In genomic region chr7:45563804-45564461, GRCh38 we compare ENCODE assay signal across 27 cellular contexts. TPM values are rescaled to one million over a fixed set of nuclear protein-coding genes. Genes with fewer than 3 reads are reported as not detected.
DNase-seq lines count a peak whose midpoint lies in the region; ATAC-seq and TF ChIP-seq lines count a peak whose summit lies in the region.
"Had no signal": no experiment of that assay in that cellular context is flagged by ENCODE, and none has a peak within 500 bp of the region (broad histone marks: within the 10 kb centered on the region; RNA-seq: fewer than 3 reads in every experiment).

No MANE protein-coding gene starts in this region.

- CTCF ChIA-PET in activated CD8-positive, alpha-beta T cell treated with anti-CD3 and anti-CD28 coated beads, Interleukin-2, amount 10 ng/mL, durations not matched to agents 7 days and 5 days (lab: Charles Lee), result interaction anchor here (1.4 kb wide), 1 partner anchor 25 kb away, joined by 3 read pairs; no protein-coding TSS in a partner anchor

- peak; percentile 76 for ATAC-seq in left ventricle myocardium superior
- peak; percentile 50 for ATAC-seq in sciatic nerve
- ATAC-seq in activated CD8-positive, alpha-beta T cell treated with anti-CD3 and anti-CD28 coated beads, Interleukin-2, amount 10 ng/mL, durations not matched to agents 7 days and 5 days, result no peak
- no peak for ATAC-seq in HG03045 (IDR thresholded peaks at IDR 0.05; ENCODE audit: unreplicated experiment)
- ATAC-seq: esophagus mucosa; naive thymus-derived CD4-positive, alpha-beta T cell; pancreas; stimulated activated memory B cell treated with anti-CD40 and anti-IgM and Interleukin-4, amounts not matched to agents 10 μg/mL and 1 μg/mL and 100 μg/mL, for 72 hours had no signal

- no peak for TF ChIP-seq CTCF in GM13976 (IDR thresholded peaks at IDR 0.05; ENCODE audit: borderline replicate concordance, control extremely low read depth, extremely low read depth, insufficient read depth, missing control alignments)

- H3K27ac ChIP-seq in cingulate gyrus (ENCODE audit: low read depth, low read length), result peak overlapping the region; percentile 10
- H3K27ac ChIP-seq: pancreas, suprapubic skin had no signal

- POLR2A ChIA-PET in activated CD8-positive, alpha-beta T cell treated with anti-CD3 and anti-CD28 coated beads, Interleukin-2, amount 10 ng/mL, durations not matched to agents 7 days and 5 days (lab: Charles Lee), result no interaction called here

- intact Hi-C loops in left ventricle myocardium superior (cut with micrococcal nuclease) (no loop called here), sciatic nerve (cut with DNase I) (no loop called here)

- H3K36me3 Mint-ChIP-seq in activated CD8-positive, alpha-beta T cell treated with anti-CD3 and anti-CD28 coated beads, Interleukin-2, amount 10 ng/mL, durations not matched to agents 7 days and 5 days (ENCODE audit: low read depth), result no peaks in the 10 kb centered on the region
- H3K36me3 Mint-ChIP-seq: CD8-positive, alpha-beta memory T cell; stimulated activated memory B cell treated with anti-CD40 and anti-IgM and Interleukin-4, amounts not matched to agents 10 μg/mL and 1 μg/mL and 100 μg/mL, for 72 hours had no signal

- peak; percentile 2 for DNase-seq in GM13976 (ENCODE audit: low spot score)
- DNase-seq in left ventricle myocardium superior, result no peak
- no peak for DNase-seq in sciatic nerve (ENCODE audit: low spot score)
- DNase-seq in SHP77 (lab: John Stamatoyannopoulos, UW), result no peak
- no peak for DNase-seq in activated CD8-positive, alpha-beta T cell treated with anti-CD3 and anti-CD28 coated beads, Interleukin-2, amount 10 ng/mL, durations not matched to agents 7 days and 5 days
- DNase-seq in inferior parietal cortex (ENCODE audit: extremely low spot score), result no peak
- DNase-seq: activated CD4-positive, alpha-beta T cell treated with anti-CD3 and anti-CD28 coated beads for 1 hour; activated naive CD4-positive, alpha-beta T cell treated with anti-CD3 and anti-CD28 coated beads for 36 hours; activated T-cell treated with anti-CD3 and anti-CD28 coated beads, Interleukin-2, amount 50 U/mL, for 48 hours; anterior cingulate cortex; CD8-positive, alpha-beta memory T cell; effector memory CD4-positive, alpha-beta T cell; GF-D8; Kasumi-1; kidney glomerular epithelial cell; mesendoderm; naive thymus-derived CD4-positive, alpha-beta T cell; NCI-H187; NCI-H226; SIG-M5; stimulated activated CD4-positive, alpha-beta T cell treated with anti-CD3 and anti-CD28 coated beads, Interleukin-2, amount 100 ng/mL, for 24 hours had no signal

- H3K4me1 Mint-ChIP-seq in activated CD8-positive, alpha-beta T cell treated with anti-CD3 and anti-CD28 coated beads, Interleukin-2, amount 10 ng/mL, durations not matched to agents 7 days and 5 days (ENCODE audit: low read depth), result no peaks in the 10 kb centered on the region
- H3K4me1 Mint-ChIP-seq: CD8-positive, alpha-beta memory T cell; naive thymus-derived CD4-positive, alpha-beta T cell; stimulated activated memory B cell treated with anti-CD40 and anti-IgM and Interleukin-4, amounts not matched to agents 10 μg/mL and 1 μg/mL and 100 μg/mL, for 72 hours had no signal

- no peak overlapping the region for H3K27ac Mint-ChIP-seq in activated CD8-positive, alpha-beta T cell treated with anti-CD3 and anti-CD28 coated beads, Interleukin-2, amount 10 ng/mL, durations not matched to agents 7 days and 5 days
- H3K27ac Mint-ChIP-seq: activated naive CD4-positive, alpha-beta T cell treated with anti-CD3 and anti-CD28 coated beads for 36 hours; CD8-positive, alpha-beta memory T cell; naive thymus-derived CD4-positive, alpha-beta T cell; stimulated activated memory B cell treated with anti-CD40 and anti-IgM and Interleukin-4, amounts not matched to agents 10 μg/mL and 1 μg/mL and 100 μg/mL, for 72 hours had no signal

- H3K27me3 Mint-ChIP-seq in activated CD8-positive, alpha-beta T cell treated with anti-CD3 and anti-CD28 coated beads, Interleukin-2, amount 10 ng/mL, durations not matched to agents 7 days and 5 days (ENCODE audit: low read depth), result no peaks in the 10 kb centered on the region

- H3K4me3 Mint-ChIP-seq in activated CD8-positive, alpha-beta T cell treated with anti-CD3 and anti-CD28 coated beads, Interleukin-2, amount 10 ng/mL, durations not matched to agents 7 days and 5 days, result no peak overlapping the region
- H3K4me3 Mint-ChIP-seq: activated naive CD4-positive, alpha-beta T cell treated with anti-CD3 and anti-CD28 coated beads for 36 hours; CD8-positive, alpha-beta memory T cell; naive thymus-derived CD4-positive, alpha-beta T cell; stimulated activated memory B cell treated with anti-CD40 and anti-IgM and Interleukin-4, amounts not matched to agents 10 μg/mL and 1 μg/mL and 100 μg/mL, for 72 hours had no signal

- in situ Hi-C loops in GM13976 (cut with MboI; ENCODE audit: low sequenced_read_pairs, unreplicated experiment), result no loop called here

- H3K9me3 Mint-ChIP-seq in activated CD8-positive, alpha-beta T cell treated with anti-CD3 and anti-CD28 coated beads, Interleukin-2, amount 10 ng/mL, durations not matched to agents 7 days and 5 days (ENCODE audit: insufficient read depth), result no peaks in the 10 kb centered on the region

RNA-seq across cellular contexts. Expression of gene ADCY1, which starts 10.2 kb away (rescaled TPM):
- 8.9 TPM for total RNA-seq in left ventricle myocardium superior
- total RNA-seq in sciatic nerve, result 5.5 TPM
- total RNA-seq in activated CD8-positive, alpha-beta T cell treated with anti-CD3 and anti-CD28 coated beads, Interleukin-2, amount 10 ng/mL, durations not matched to agents 7 days and 5 days, result under 1 TPM; 0.21 to 0.29 TPM

Comparison
In these comparisons a context has a peak if more than half of its experiments do, and no peak if none do; other contexts are left out.
1. ATAC-seq: peak in left ventricle myocardium superior (single experiment) and sciatic nerve (single experiment); none in activated CD8-positive, alpha-beta T cell treated with anti-CD3 and anti-CD28 coated beads, Interleukin-2, amount 10 ng/mL, durations not matched to agents 7 days and 5 days (single experiment) and HG03045 (single experiment).